22 cellular contexts compared by ENCODE assay signal in the genomic region with DNA sequence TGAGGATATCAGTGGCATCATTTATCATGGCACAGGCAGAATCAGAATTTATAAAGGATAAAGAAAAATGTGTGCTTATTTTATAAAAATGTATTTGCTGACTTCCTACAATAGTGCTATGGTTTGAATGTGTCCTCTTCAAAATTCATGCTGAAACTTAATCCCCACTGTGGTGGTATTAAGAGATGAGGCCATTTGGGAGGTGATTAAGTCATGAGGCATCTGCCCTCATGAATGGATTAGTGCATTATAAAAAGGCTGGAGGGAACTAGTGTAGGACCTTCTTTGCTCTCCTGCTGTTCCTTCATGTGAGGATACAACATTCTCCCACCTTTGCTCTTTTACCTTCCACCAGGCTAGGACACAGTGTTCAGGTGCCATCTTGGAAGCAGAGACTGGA.
"Had no signal": no experiment of that assay in that cellular context is flagged by ENCODE, and none has a peak within 500 bp of the region (broad histone marks: within the 10 kb centered on the region; RNA-seq: fewer than 3 reads in every experiment).

No MANE protein-coding gene starts in this region.

- DNase-seq: activated B cell treated with CpG ODN at 0.5 μM for 24 hours; activated CD4-positive, alpha-beta T cell treated with anti-CD3 and anti-CD28 coated beads for 36 hours; activated CD4-positive, alpha-beta T cell treated with anti-CD3 and anti-CD28 coated beads, Interleukin-2, amount 50 U/mL, for 4 hours; activated CD8-positive, alpha-beta memory T cell treated with anti-CD3 and anti-CD28 coated beads for 24 hours; activated CD8-positive, alpha-beta memory T cell treated with anti-CD3 and anti-CD28 coated beads, Interleukin-2, amount 50 U/mL, for 4 hours; activated naive CD4-positive, alpha-beta T cell; activated naive CD8-positive, alpha-beta T cell treated with anti-CD3 and anti-CD28 coated beads for 36 hours; activated T-cell treated with anti-CD3 and anti-CD28 coated beads, Interleukin-2, amount 50 U/mL, for 24 hours; effector memory CD4-positive, alpha-beta T cell; head of caudate nucleus; hypothalamus; midbrain; ovary; stimulated activated CD4-positive, alpha-beta T cell treated with anti-CD3 and anti-CD28 coated beads, Interleukin-12 subunit alpha, Interleukin-12 subunit beta, amount 100 ng/mL, for 4 hours; stimulated activated CD4-positive, alpha-beta T cell treated with anti-CD3 and anti-CD28 coated beads, Interleukin-4, amount 100 ng/mL, for 4 hours; stimulated activated naive CD8-positive, alpha-beta T cell treated with anti-CD3 and anti-CD28 coated beads, Interleukin-15, Interleukin-2, amounts not matched to agents 100 U/mL and 50 U/mL, for 24 hours; T-helper 9 cell; upper lobe of left lung had no signal

- ATAC-seq: activated CD4-positive, alpha-beta T cell treated with anti-CD3 and anti-CD28 coated beads for 36 hours; activated T-helper 17 cell treated with anti-CD3 and anti-CD28 coated beads, Interleukin-2, amount 50 U/mL, for 72 hours; esophagus mucosa; gastroesophageal sphincter; natural killer cell treated with Interleukin-12 subunit alpha and Interleukin-12 subunit beta and Interleukin-15 and Interleukin-18, amount 100 ng/mL, for 72 hours; stimulated activated naive CD8-positive, alpha-beta T cell treated with anti-CD3 and anti-CD28 coated beads, Interleukin-15, Interleukin-2, amounts not matched to agents 100 U/mL and 50 U/mL, for 24 hours had no signal
